12 cellular contexts compared by ENCODE assay signal in the genomic region with DNA sequence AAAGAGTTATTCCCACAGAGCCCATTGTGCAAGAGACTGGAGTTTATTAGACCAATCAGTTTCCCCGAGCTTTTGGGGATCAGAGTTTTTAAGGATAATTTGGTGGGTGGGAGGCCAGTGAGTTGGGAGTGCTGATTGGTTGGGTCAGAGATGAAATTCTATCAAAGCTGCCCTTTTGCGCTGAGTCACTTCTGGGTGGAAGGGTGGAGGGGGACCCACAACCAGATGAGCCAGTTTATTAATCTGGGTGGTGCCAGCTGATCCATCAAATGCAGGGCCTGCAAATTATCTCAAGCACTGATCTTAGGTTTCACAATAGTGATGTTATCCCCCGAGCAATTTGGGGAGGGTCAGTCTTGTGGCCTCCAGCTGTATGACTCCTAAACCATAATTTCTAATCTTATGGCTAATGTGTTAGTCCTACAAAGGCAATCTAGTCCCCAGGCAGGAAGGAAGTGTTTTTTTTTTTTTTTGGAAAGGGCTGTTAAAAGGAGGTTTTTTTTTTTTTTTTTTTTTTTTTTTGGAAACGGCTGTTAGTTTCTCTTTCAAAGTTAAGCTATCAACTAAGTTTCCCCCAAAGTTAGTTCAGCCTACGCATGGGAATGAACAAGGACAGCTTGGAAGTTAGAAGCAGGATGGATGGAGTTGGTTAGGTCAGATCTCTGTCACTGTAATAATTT. TPM values are rescaled to one million over a fixed set of nuclear protein-coding genes. Genes with fewer than 3 reads are reported as not detected.
DNase-seq lines count a peak whose midpoint lies in the region; ATAC-seq and TF ChIP-seq lines count a peak whose summit lies in the region.
"Had no signal": no experiment of that assay in that cellular context is flagged by ENCODE, and none has a peak within 500 bp of the region (broad histone marks: within the 10 kb centered on the region; RNA-seq: fewer than 3 reads in every experiment).

No MANE protein-coding gene starts in this region.

- H3K27me3 Mint-ChIP-seq in activated T-cell treated with anti-CD3 and anti-CD28 coated beads, Interleukin-2, amount 50 U/mL, for 4 hours (ENCODE audit: low read depth): no peaks in the 10 kb centered on the region
- H3K27me3 Mint-ChIP-seq in stimulated activated memory B cell treated with anti-CD40 and anti-IgM and Interleukin-4, amounts not matched to agents 10 μg/mL and 1 μg/mL and 100 μg/mL, for 72 hours: no peaks in the 10 kb centered on the region

- peaks cover 61% of the 10 kb centered on the region for H3F3A ChIP-seq in SU-DHL-6 (ENCODE audit: insufficient read depth)

- H4K20me1 ChIP-seq in SU-DHL-6 (ENCODE audit: low read depth, low read length): no peaks in the 10 kb centered on the region

- no peaks in the 10 kb centered on the region for H3K79me2 ChIP-seq in SU-DHL-6 (ENCODE audit: insufficient read depth, low read length)

- no peaks in the 10 kb centered on the region for H3K9me3 ChIP-seq in SU-DHL-6 (ENCODE audit: insufficient read depth, low read length)

- H3K4me3 Mint-ChIP-seq in activated T-cell treated with anti-CD3 and anti-CD28 coated beads, Interleukin-2, amount 50 U/mL, for 4 hours: peak overlapping the region; percentile 22
- peak overlapping the region; percentile 48 for H3K4me3 Mint-ChIP-seq in stimulated activated memory B cell treated with anti-CD40 and anti-IgM and Interleukin-4, amounts not matched to agents 10 μg/mL and 1 μg/mL and 100 μg/mL, for 72 hours

- H3K9ac ChIP-seq in SU-DHL-6 (ENCODE audit: low read length): 0 out of 2 replicates have a peak overlapping the region, but pooled peaks have one; percentile 10

- H3K27ac ChIP-seq in SU-DHL-6 (ENCODE audit: low read depth, low read length): peak overlapping the region; percentile 91
- H3K27ac ChIP-seq in epithelial cell of prostate: peak overlapping the region; percentile 1

- no peak overlapping the region for H3K4me3 ChIP-seq in SU-DHL-6 (ENCODE audit: insufficient read depth, low read length, poor library complexity, severe bottlenecking)

- peaks cover 26% of the 10 kb centered on the region for H3K4me1 Mint-ChIP-seq in activated T-cell treated with anti-CD3 and anti-CD28 coated beads, Interleukin-2, amount 50 U/mL, for 4 hours (ENCODE audit: low read depth)
- H3K4me1 Mint-ChIP-seq in stimulated activated memory B cell treated with anti-CD40 and anti-IgM and Interleukin-4, amounts not matched to agents 10 μg/mL and 1 μg/mL and 100 μg/mL, for 72 hours: peaks cover 95% of the 10 kb centered on the region

- H3K36me3 Mint-ChIP-seq in activated T-cell treated with anti-CD3 and anti-CD28 coated beads, Interleukin-2, amount 50 U/mL, for 4 hours (ENCODE audit: insufficient read depth): peaks cover 13% of the 10 kb centered on the region
- peaks cover 41% of the 10 kb centered on the region for H3K36me3 Mint-ChIP-seq in stimulated activated memory B cell treated with anti-CD40 and anti-IgM and Interleukin-4, amounts not matched to agents 10 μg/mL and 1 μg/mL and 100 μg/mL, for 72 hours

- no peaks in the 10 kb centered on the region for H3K9me2 ChIP-seq in SU-DHL-6 (replicated peaks; ENCODE audit: insufficient read depth, low read length)

- peaks cover 7% of the 10 kb centered on the region; the same call in 1 of the 2 replicates for H3K36me3 ChIP-seq in SU-DHL-6 (ENCODE audit: low read length)

- no peak for TF ChIP-seq CTCF in SU-DHL-6 (IDR thresholded peaks at IDR 0.05; ENCODE audit: insufficient read depth, low read length, poor library complexity, severe bottlenecking)

- H3K27ac Mint-ChIP-seq in stimulated activated memory B cell treated with anti-CD40 and anti-IgM and Interleukin-4, amounts not matched to agents 10 μg/mL and 1 μg/mL and 100 μg/mL, for 72 hours: peak overlapping the region; percentile 60

- no peak for ATAC-seq in activated T-cell treated with anti-CD3 and anti-CD28 coated beads, Interleukin-2, amount 50 U/mL, for 4 hours
- ATAC-seq in stimulated activated memory B cell treated with anti-CD40 and anti-IgM and Interleukin-4, amounts not matched to agents 10 μg/mL and 1 μg/mL and 100 μg/mL, for 72 hours: no peak
- ATAC-seq in GM21515 (IDR thresholded peaks at IDR 0.05; ENCODE audit: unreplicated experiment) (no peak), GM21381 (IDR thresholded peaks at IDR 0.05; ENCODE audit: unreplicated experiment) (no peak)
- ATAC-seq: Panc1 had no signal

- H3K4me2 ChIP-seq in SU-DHL-6 (ENCODE audit: low read depth, low read length, poor library complexity, severe bottlenecking): peak overlapping the region; percentile 59

- H3K9me3 Mint-ChIP-seq in activated T-cell treated with anti-CD3 and anti-CD28 coated beads, Interleukin-2, amount 50 U/mL, for 4 hours: no peaks in the 10 kb centered on the region
- peaks cover 3% of the 10 kb centered on the region for H3K9me3 Mint-ChIP-seq in stimulated activated memory B cell treated with anti-CD40 and anti-IgM and Interleukin-4, amounts not matched to agents 10 μg/mL and 1 μg/mL and 100 μg/mL, for 72 hours

- no peaks in the 10 kb centered on the region for H3K27me3 ChIP-seq in SU-DHL-6 (ENCODE audit: low read length)

- DNase-seq in activated T-cell treated with anti-CD3 and anti-CD28 coated beads, Interleukin-2, amount 50 U/mL, for 4 hours: no peak
- no peak for DNase-seq in activated T-cell treated with anti-CD3 and anti-CD28 coated beads, Interleukin-2, amount 50 U/mL, for 1 hour
- DNase-seq in epithelial cell of prostate (ENCODE audit: low read depth, low spot score) (no peak), DMS153 treated with DMSO at 0.1 percent for 48 hours (lab: John Stamatoyannopoulos, UW; ENCODE audit: unreplicated experiment) (no peak)
- DNase-seq: activated CD8-positive, alpha-beta memory T cell treated with anti-CD3 and anti-CD28 coated beads, Interleukin-2, amount 50 U/mL, for 4 hours; KG1; stimulated activated CD4-positive, alpha-beta T cell treated with anti-CD3 and anti-CD28 coated beads, Interleukin-4, amount 100 ng/mL, for 1 hour had no signal

- H2AFZ ChIP-seq in SU-DHL-6 (ENCODE audit: low read depth, low read length, severe bottlenecking): no peak overlapping the region

RNA-seq across cellular contexts. Expression of a gene that starts 7.4 kb away (rescaled TPM):
- total RNA-seq in activated T-cell treated with anti-CD3 and anti-CD28 coated beads, Interleukin-2, amount 50 U/mL, for 4 hours: under 1 TPM; 0.11 to 0.40 (median 0.28) TPM

RNA-seq across cellular contexts. Expression of a gene that starts 24.0 kb away (rescaled TPM):
- total RNA-seq in activated T-cell treated with anti-CD3 and anti-CD28 coated beads, Interleukin-2, amount 50 U/mL, for 4 hours: 100 to 1,000 TPM; 166 to 171 (median 170) TPM

RNA-seq across cellular contexts. Expression of a gene that starts 44.3 kb away (rescaled TPM):
- total RNA-seq in activated T-cell treated with anti-CD3 and anti-CD28 coated beads, Interleukin-2, amount 50 U/mL, for 4 hours: 10 to 100 TPM; 44.5 to 49.2 (median 47.4) TPM
